Comparison of ENCODE assay signal across 17 cellular contexts in the genomic region with DNA sequence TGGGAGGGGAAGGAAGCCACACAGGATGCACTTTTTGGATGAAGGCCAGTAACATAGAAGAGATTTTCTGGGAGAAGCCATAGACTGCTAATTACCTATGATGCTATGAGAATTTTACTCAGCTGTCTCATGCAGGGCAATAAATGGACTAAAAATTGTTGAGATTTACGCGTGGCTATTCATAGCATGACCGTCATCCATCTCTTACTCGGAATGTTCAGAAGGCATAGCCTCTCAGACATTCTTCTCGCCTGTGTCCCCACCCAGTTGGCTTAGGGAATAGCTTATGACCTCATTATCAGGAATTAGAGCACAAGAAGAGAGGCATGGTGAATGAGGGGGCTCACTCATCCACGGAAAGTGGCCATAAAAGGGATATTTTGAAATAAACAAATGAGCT.
DNase-seq lines count a peak whose midpoint lies in the region; ATAC-seq and TF ChIP-seq lines count a peak whose summit lies in the region.
"Had no signal": no experiment of that assay in that cellular context is flagged by ENCODE, and none has a peak within 500 bp of the region (broad histone marks: within the 10 kb centered on the region; RNA-seq: fewer than 3 reads in every experiment).

No MANE protein-coding gene starts in this region.

- H4K20me1 ChIP-seq in smooth muscle cell (ENCODE audit: low read depth) (no peaks in the 10 kb centered on the region), PC-9 (ENCODE audit: insufficient read depth) (no peaks in the 10 kb centered on the region)

- in situ Hi-C loops in brain microvascular endothelial cell (cut with HindIII; ENCODE audit: low pct_ligation_motif_present, low sequenced_read_pairs): no loop called here

- H3K27me3 ChIP-seq in smooth muscle cell (ENCODE audit: low read depth): no peaks in the 10 kb centered on the region
- no peaks in the 10 kb centered on the region for H3K27me3 ChIP-seq in brain microvascular endothelial cell (replicated peaks)
- H3K27me3 ChIP-seq in PC-9 (ENCODE audit: insufficient read depth, low read depth): no peaks in the 10 kb centered on the region
- H3K27me3 ChIP-seq: MG63 had no signal

- H3K36me3 Mint-ChIP-seq in HFFc6 (ENCODE audit: low read depth): no peaks in the 10 kb centered on the region
- H3K36me3 Mint-ChIP-seq: T-cell had no signal

- no peak for ATAC-seq in HG02981 (IDR thresholded peaks at IDR 0.05; ENCODE audit: unreplicated experiment)
- ATAC-seq: Right ventricle myocardium inferior, T-cell had no signal

- TF ChIP-seq CTCF in HFFc6 (IDR thresholded peaks at IDR 0.05): no peak
- TF ChIP-seq CTCF in smooth muscle cell (IDR thresholded peaks at IDR 0.05; ENCODE audit: borderline replicate concordance, insufficient read depth, poor library complexity, severe bottlenecking): no peak
- no peak for TF ChIP-seq CTCF in brain microvascular endothelial cell (IDR thresholded peaks at IDR 0.05; ENCODE audit: low read depth, low read length, missing control alignments)
- TF ChIP-seq CTCF in PC-9 (conservative IDR thresholded peaks at IDR 0.05): no peak

- no peaks in the 10 kb centered on the region; the same call in 1 of the 2 replicates for H3K9me3 Mint-ChIP-seq in HFFc6
- H3K9me3 Mint-ChIP-seq: T-cell had no signal

- H3K9me3 ChIP-seq in smooth muscle cell (replicated peaks; ENCODE audit: low read depth) (no peaks in the 10 kb centered on the region), PC-9 (ENCODE audit: insufficient read depth, low read depth) (no peaks in the 10 kb centered on the region)
- H3K9me3 ChIP-seq: MG63 had no signal

- peaks cover 7% of the 10 kb centered on the region; the same call in 1 of the 2 replicates for H3K4me1 Mint-ChIP-seq in HFFc6 (ENCODE audit: low read depth)
- H3K4me1 Mint-ChIP-seq: T-cell had no signal

- H3K4me2 ChIP-seq in smooth muscle cell: no peak overlapping the region
- no peak overlapping the region for H3K4me2 ChIP-seq in PC-9
- H3K4me2 ChIP-seq: KMS-11 had no signal

- H3K27ac Mint-ChIP-seq in HFFc6: no peak overlapping the region
- H3K27ac Mint-ChIP-seq: T-cell had no signal

- H3F3A ChIP-seq in smooth muscle cell (ENCODE audit: low read depth): no peaks in the 10 kb centered on the region
- H3F3A ChIP-seq in PC-9 (ENCODE audit: insufficient read depth, low read depth): no peaks in the 10 kb centered on the region

- no peak overlapping the region for H3K4me3 ChIP-seq in smooth muscle cell
- no peak overlapping the region for H3K4me3 ChIP-seq in brain microvascular endothelial cell (ENCODE audit: low read depth, low read length)
- H3K4me3 ChIP-seq in PC-9: no peak overlapping the region
- H3K4me3 ChIP-seq: MG63, SK-N-MC had no signal

- H2AFZ ChIP-seq in smooth muscle cell (ENCODE audit: low read depth): no peak overlapping the region
- H2AFZ ChIP-seq in PC-9: no peak overlapping the region

- no peak overlapping the region for H3K4me3 Mint-ChIP-seq in HFFc6
- H3K4me3 Mint-ChIP-seq: T-cell had no signal

- H3K9me2 ChIP-seq in PC-9 (ENCODE audit: insufficient read depth): no peaks in the 10 kb centered on the region

- H3K27me3 Mint-ChIP-seq in HFFc6 (ENCODE audit: insufficient read depth): peaks cover 16% of the 10 kb centered on the region

- H3K4me1 ChIP-seq in smooth muscle cell (ENCODE audit: low read depth): peaks cover 16% of the 10 kb centered on the region
- no peaks in the 10 kb centered on the region for H3K4me1 ChIP-seq in PC-9 (replicated peaks; ENCODE audit: insufficient read depth)

- intact Hi-C loops in PC-9 (cut with micrococcal nuclease; ENCODE audit: unreplicated experiment): no loop called here

- H3K27ac ChIP-seq in smooth muscle cell (ENCODE audit: low read depth) (peak overlapping the region; percentile 2), brain microvascular endothelial cell (no peak overlapping the region), PC-9 (no peak overlapping the region)
- H3K27ac ChIP-seq: KMS-11, SK-N-MC had no signal

- CTCF ChIA-PET in PC-9 (lab: Charles Lee): no interaction called here

- DNase-seq in AG20443 (ENCODE audit: low spot score) (peak; percentile 53), HFFc6 (peak; percentile 25), myocyte (ENCODE audit: low read depth) (peak; percentile 56), smooth muscle cell (lab: John Stamatoyannopoulos, UW; ENCODE audit: unreplicated experiment) (no peak), NCI-H1436 treated with DMSO at 0.1 percent for 48 hours (lab: John Stamatoyannopoulos, UW) (no peak), brain microvascular endothelial cell (no peak), PC-9 (no peak)
- DNase-seq: C1 segment of cervical spinal cord, MG63, NCI-H1105 treated with DMSO at 0.1 percent for 48 hours, NCI-H187 treated with DMSO at 0.1 percent for 48 hours, NCI-H524 treated with DMSO at 0.1 percent for 48 hours, T-cell had no signal

- WGBS in smooth muscle cell (ENCODE audit: low lambda C conversion rate): 59% methylated on average over 6 of the region's 6 CpGs

- POLR2A ChIA-PET in PC-9 (lab: Charles Lee; ENCODE audit: unreplicated experiment): no interaction called here

- no peak overlapping the region for H3K9ac ChIP-seq in smooth muscle cell (ENCODE audit: low read depth)
- H3K9ac ChIP-seq: KMS-11 had no signal

- H3K36me3 ChIP-seq in smooth muscle cell (ENCODE audit: low read depth): no peaks in the 10 kb centered on the region
- H3K36me3 ChIP-seq in brain microvascular endothelial cell (replicated peaks): no peaks in the 10 kb centered on the region
- no peaks in the 10 kb centered on the region for H3K36me3 ChIP-seq in PC-9 (ENCODE audit: low read depth)
- H3K36me3 ChIP-seq: MG63 had no signal

- BruUV-seq in PC-9 (replicated peaks; lab: Mats Ljungman, UMichigan): no TSS peak

- no peaks in the 10 kb centered on the region for H3K79me2 ChIP-seq in smooth muscle cell (ENCODE audit: low read depth)
- no peaks in the 10 kb centered on the region for H3K79me2 ChIP-seq in PC-9 (ENCODE audit: low read depth)

Comparison
In these comparisons a context has a peak if more than half of its experiments do, and no peak if none do; other contexts are left out.
1. DNase-seq: peak in AG20443 (single experiment), HFFc6 (single experiment) and myocyte (single experiment); none in smooth muscle cell (single experiment), NCI-H1436 treated with DMSO at 0.1 percent for 48 hours (single experiment), brain microvascular endothelial cell (single experiment) and PC-9 (0 of 2).